In the genomic region with DNA sequence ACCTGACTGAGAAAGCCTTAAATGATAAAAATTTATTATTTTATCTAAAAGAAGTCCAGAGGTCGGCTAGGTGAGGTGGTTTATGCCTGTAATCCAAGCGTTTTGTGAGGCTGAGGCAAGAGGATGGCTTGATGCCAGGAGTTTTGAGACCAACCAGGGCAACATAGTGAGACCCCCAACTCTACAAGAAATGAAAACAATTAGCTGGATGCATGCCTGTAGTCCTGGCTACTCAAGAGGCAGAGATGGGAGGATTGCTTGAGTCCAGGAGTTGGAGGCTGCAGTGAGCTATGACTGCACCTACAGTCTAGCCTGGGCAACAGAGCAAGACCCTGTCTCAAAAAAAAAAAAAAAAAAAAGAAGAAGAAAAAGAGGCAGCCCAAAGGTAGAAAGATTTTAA, we compare ENCODE assay signal across 6 cellular contexts.
"Had no signal": no experiment of that assay in that cellular context is flagged by ENCODE, and none has a peak within 500 bp of the region (broad histone marks: within the 10 kb centered on the region; RNA-seq: fewer than 3 reads in every experiment).

No MANE protein-coding gene starts in this region.

- H3K4me3 Mint-ChIP-seq: IgD-negative memory B cell had no signal

- H3K9me3 Mint-ChIP-seq: IgD-negative memory B cell had no signal

- H3K27ac Mint-ChIP-seq: IgD-negative memory B cell had no signal

- ATAC-seq: HepG2, K562 had no signal

- H3K27ac ChIP-seq: HL-60 had no signal

- H3K36me3 Mint-ChIP-seq: IgD-negative memory B cell had no signal

- H3K4me3 ChIP-seq: K562 had no signal

- DNase-seq: IMR-90, KBM-7 had no signal
